In the genomic region with DNA sequence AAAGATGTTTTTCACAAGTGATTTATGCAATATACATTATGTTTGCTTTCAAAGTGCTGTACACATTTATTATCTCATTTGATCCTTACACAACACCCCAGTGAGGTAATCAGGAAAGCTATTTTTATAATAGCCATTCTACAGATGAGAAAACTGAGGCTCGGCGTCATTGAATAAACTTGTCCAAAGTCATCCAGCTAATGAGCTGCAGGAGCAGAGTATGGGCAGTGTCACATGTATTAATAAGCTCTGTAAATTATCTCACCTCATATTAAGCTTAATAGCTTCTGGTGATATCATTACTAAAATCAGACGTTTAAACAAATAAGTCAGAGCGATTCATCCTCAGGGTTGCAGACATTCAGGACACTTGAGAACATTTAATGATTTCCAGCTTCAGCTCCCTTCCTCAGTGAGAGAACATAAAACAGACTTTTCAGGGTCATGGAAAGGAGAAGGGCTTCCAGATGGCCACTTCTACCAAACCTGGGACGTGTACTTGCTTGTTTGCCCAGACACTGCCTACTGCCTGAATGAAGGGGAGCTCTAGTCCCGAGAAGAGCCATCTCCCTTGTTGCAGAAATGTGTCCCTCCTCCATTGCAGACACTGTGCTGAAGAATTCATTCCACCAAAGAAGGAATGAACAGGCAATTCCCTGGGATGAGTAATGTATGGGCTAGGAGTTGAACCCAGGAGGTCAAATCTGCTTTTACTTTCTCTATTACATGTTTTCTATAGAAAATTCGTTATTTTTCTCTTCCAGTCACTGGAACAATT, we compare ENCODE assay signal across 18 cellular contexts. TPM values are rescaled to one million over a fixed set of nuclear protein-coding genes. Genes with fewer than 3 reads are reported as not detected.
DNase-seq lines count a peak whose midpoint lies in the region; TF ChIP-seq lines count a peak whose summit lies in the region.
"Had no signal": no experiment of that assay in that cellular context is flagged by ENCODE, and none has a peak within 500 bp of the region (broad histone marks: within the 10 kb centered on the region; RNA-seq: fewer than 3 reads in every experiment).

No MANE protein-coding gene starts in this region.

- peak; percentile 8 for DNase-seq in DMS 273 treated with DMSO at 0.1 percent for 48 hours (lab: John Stamatoyannopoulos, UW)
- DNase-seq in HCEC 1CT: peak; percentile 66
- DNase-seq in SK-N-SH: no peak
- peak; percentile 46 for DNase-seq in iris pigment epithelial cell (ENCODE audit: low read depth)
- no peak for DNase-seq in anterior cingulate cortex (lab: John Stamatoyannopoulos, UW)
- DNase-seq in nucleus accumbens (lab: John Stamatoyannopoulos, UW): no peak
- no peak for DNase-seq in cerebellar cortex (ENCODE audit: low spot score)
- DNase-seq: activated effector memory CD4-positive, alpha-beta T cell treated with anti-CD3 and anti-CD28 coated beads, Interleukin-2, amount 50 U/mL, for 16 hours; left ventricle myocardium superior; NCI-H1105; NCI-H446; SJCRH30; stimulated activated CD4-positive, alpha-beta T cell treated with anti-CD3 and anti-CD28 coated beads, Interleukin-4, amount 100 ng/mL, for 4 hours; stimulated activated CD8-positive, alpha-beta memory T cell treated with anti-CD3 and anti-CD28 coated beads, Interleukin-4, amount 100 ng/mL, for 48 hours; T-helper 9 cell had no signal

- WGBS in SK-N-SH (ENCODE audit: low lambda C conversion rate): 59% methylated on average over 7 of the region's 7 CpGs

- H3F3A ChIP-seq in SK-N-SH (replicated peaks; ENCODE audit: insufficient read depth): no peaks in the 10 kb centered on the region

- TF ChIP-seq RAD21 in SK-N-SH (IDR thresholded peaks at IDR 0.05; ENCODE audit: low read length): no peak

- H3K27ac ChIP-seq in SK-N-SH (ENCODE audit: low read depth in 2 of 2, low read length in 1 of 2): peak overlapping the region in 1 of 2 experiments; percentile 50; a peak in 2 of 4 replicates
- H3K27ac ChIP-seq: gastroesophageal sphincter, parathyroid adenoma, SJCRH30 had no signal

- no peaks in the 10 kb centered on the region for H3K9me2 ChIP-seq in SK-N-SH

- peaks cover 5 to 9% of the 10 kb centered on the region in 2 experiments; a peak in 2 of 4 replicates for H3K4me1 ChIP-seq in SK-N-SH (ENCODE audit: control insufficient read depth in 1 of 2, insufficient read depth in 2 of 2, low read depth in 1 of 2, low read length in 1 of 2)

- no peak overlapping the region for H3K9ac ChIP-seq in SK-N-SH
- H3K9ac ChIP-seq: parathyroid adenoma had no signal

- no peaks in the 10 kb centered on the region for H3K36me3 ChIP-seq in SK-N-SH (replicated peaks in 1 of 2; ENCODE audit: control insufficient read depth in 1 of 2, insufficient read depth in 2 of 2, low read length in 1 of 2)
- H3K36me3 ChIP-seq: gastroesophageal sphincter, SJCRH30 had no signal

- no peak overlapping the region for H2AFZ ChIP-seq in SK-N-SH (ENCODE audit: low read depth)
- H2AFZ ChIP-seq: parathyroid adenoma had no signal

- no peak for TF ChIP-seq CTCF in SK-N-SH (IDR thresholded peaks at IDR 0.05)

- H3K4me3 ChIP-seq in SK-N-SH (ENCODE audit: low read depth in 2 of 2, low read length in 1 of 2): no peak overlapping the region
- H3K4me3 ChIP-seq: gastroesophageal sphincter, SJCRH30, skin epidermis had no signal

- H3K27me3 ChIP-seq in SK-N-SH (ENCODE audit: insufficient read depth): no peaks in the 10 kb centered on the region
- H3K27me3 ChIP-seq: gastroesophageal sphincter, SJCRH30 had no signal

- no peaks in the 10 kb centered on the region for H3K79me2 ChIP-seq in SK-N-SH (ENCODE audit: insufficient read depth)
- H3K79me2 ChIP-seq: parathyroid adenoma had no signal

- TF ChIP-seq EP300 in SK-N-SH (IDR thresholded peaks at IDR 0.05; ENCODE audit: borderline replicate concordance in 1 of 2, low read depth in 1 of 2, low read length in 1 of 2): peak in 1 of 2 experiments; percentile 51; a peak in 2 of 4 replicates

- H4K20me1 ChIP-seq in SK-N-SH (ENCODE audit: insufficient read depth): no peaks in the 10 kb centered on the region

- H3K9me3 ChIP-seq in SK-N-SH: no peaks in the 10 kb centered on the region
- H3K9me3 ChIP-seq: gastroesophageal sphincter, SJCRH30 had no signal

- CTCF ChIA-PET in SK-N-SH (lab: Yijun Ruan, JAX): interaction anchor here (1.3 to 1.6 kb wide), 3 partner anchors 9 to 161 kb away, joined by 3 to 6 read pairs (median 4); no protein-coding TSS in a partner anchor

- POLR2A ChIA-PET in SK-N-SH (lab: Yijun Ruan, JAX): no interaction called here

- peak overlapping the region; percentile 46 for H3K4me2 ChIP-seq in SK-N-SH

TF ChIP-seq in SK-N-SH, 30 proteins besides CTCF, POLR2A, EP300 and RAD21:
- TF ChIP-seq RCOR1 (IDR thresholded peaks at IDR 0.05; ENCODE audit: low read length) (peak; percentile 55; the same call in 1 of the 2 replicates), NRF1 (IDR thresholded peaks at IDR 0.05; ENCODE audit: low read depth, low read length) (no peak), TCF12 (IDR thresholded peaks at IDR 0.05) (peak; percentile 78)

RNA-seq across cellular contexts. Expression of a gene that starts 20.5 kb away (rescaled TPM):
- polyA plus RNA-seq in SK-N-SH (2012; rRNA removed): 3.3 and 3.8 TPM in 2 replicates
- 2.3 and 3.5 TPM in 2 replicates for polyA plus RNA-seq in SK-N-SH (2012; cell fraction: cytosol; rRNA removed)
- 1.8 and 2.4 TPM in 2 replicates for polyA plus RNA-seq in SK-N-SH (2012; cell fraction: nucleus; rRNA removed)

Comparison
In these comparisons a context has a peak if more than half of its experiments do, and no peak if none do; other contexts are left out.
1. DNase-seq: peak in DMS 273 treated with DMSO at 0.1 percent for 48 hours (single experiment), HCEC 1CT (single experiment) and iris pigment epithelial cell (single experiment); none in SK-N-SH (single experiment), anterior cingulate cortex (0 of 58), nucleus accumbens (0 of 56) and cerebellar cortex (single experiment).